Comparison of ENCODE assay signal across 22 cellular contexts in the genomic region with DNA sequence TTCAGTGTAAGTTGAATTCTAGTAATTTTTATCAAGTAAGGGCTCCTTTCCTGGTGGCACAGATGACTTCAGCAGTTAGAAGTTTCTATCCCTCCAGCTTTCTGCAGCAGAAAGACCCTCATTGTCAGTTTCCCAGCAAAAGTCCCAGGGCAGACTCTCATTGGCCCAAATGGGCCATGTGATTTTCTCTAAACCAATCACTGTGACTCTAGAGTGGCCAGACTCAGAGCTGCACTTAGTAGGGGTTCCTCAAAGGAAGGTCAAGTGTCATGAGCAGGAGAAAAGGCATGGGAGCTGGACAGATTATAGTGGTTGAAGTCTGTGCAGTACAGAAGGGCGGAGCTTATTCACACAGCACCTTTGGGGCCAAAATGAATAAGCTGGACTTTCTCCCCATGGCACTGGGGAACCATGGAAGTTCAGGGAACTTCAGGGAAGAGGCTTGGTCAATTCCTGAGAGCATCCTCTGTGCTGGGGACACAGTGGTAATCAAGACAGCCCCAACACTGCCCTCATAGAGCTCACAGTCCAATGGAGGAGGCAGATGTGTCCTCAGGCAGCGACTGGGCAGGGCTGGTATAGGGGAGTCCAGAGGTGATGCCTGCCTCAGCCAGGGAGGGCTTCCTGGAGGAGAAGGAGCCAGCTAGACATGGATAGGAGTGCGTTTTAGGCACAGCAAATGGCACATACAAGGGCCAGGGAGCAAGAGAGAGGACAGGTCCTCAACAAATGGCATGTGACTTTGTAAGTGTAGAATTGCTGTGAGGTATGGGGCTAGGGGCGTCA. TPM values are rescaled to one million over a fixed set of nuclear protein-coding genes. Genes with fewer than 3 reads are reported as not detected.
DNase-seq lines count a peak whose midpoint lies in the region; ATAC-seq, FAIRE-seq and TF ChIP-seq lines count a peak whose summit lies in the region.
"Had no signal": no experiment of that assay in that cellular context is flagged by ENCODE, and none has a peak within 500 bp of the region (broad histone marks: within the 10 kb centered on the region; RNA-seq: fewer than 3 reads in every experiment).

No MANE protein-coding gene starts in this region.

- H3K4ac ChIP-seq in H9 (ENCODE audit: low read depth, low read length) = no peak overlapping the region

- H3K4me1 Mint-ChIP-seq in activated naive CD4-positive, alpha-beta T cell treated with anti-CD3 and anti-CD28 coated beads, Interleukin-2, amount 10 ng/mL, durations not matched to agents 7 days and 5 days = no peaks in the 10 kb centered on the region
- no peaks in the 10 kb centered on the region for H3K4me1 Mint-ChIP-seq in type B pancreatic cell (ENCODE audit: unreplicated experiment)
- H3K4me1 Mint-ChIP-seq in H9 = peaks cover 15 to 24% of the 10 kb centered on the region in 2 experiments

- TF ChIP-seq RAD21 in HepG2 (CRISPR knock-in tag; IDR thresholded peaks at IDR 0.05) = no peak

- H2BK15ac ChIP-seq in H9 (ENCODE audit: low read depth, low read length) = no peak overlapping the region

- H3K79me1 ChIP-seq in H9 (ENCODE audit: insufficient read depth, low read depth, low read length, poor library complexity, severe bottlenecking) = no peaks in the 10 kb centered on the region

- no peak overlapping the region for H2BK5ac ChIP-seq in H9 (ENCODE audit: insufficient read length, low read length)

- no peak overlapping the region for H3K56ac ChIP-seq in H9 (ENCODE audit: insufficient read length, low read depth, low read length)

- H3K4me2 ChIP-seq in HepG2 (ENCODE audit: low read depth, low read length) (no peak overlapping the region), H9 (ENCODE audit: insufficient read depth, insufficient read length, low read length) (no peak overlapping the region)
- H3K4me2 ChIP-seq: KMS-11, PC-9 had no signal

- POLR2A ChIA-PET in HepG2 (lab: Yijun Ruan, JAX) = interaction anchor here (0.6 kb wide), 1 partner anchor 15 kb away, joined by 4 read pairs; no protein-coding TSS in a partner anchor

- no peaks in the 10 kb centered on the region for H3K36me3 Mint-ChIP-seq in activated naive CD4-positive, alpha-beta T cell treated with anti-CD3 and anti-CD28 coated beads, Interleukin-2, amount 10 ng/mL, durations not matched to agents 7 days and 5 days
- H3K36me3 Mint-ChIP-seq in type B pancreatic cell (peaks cover 11% of the 10 kb centered on the region), H9 (ENCODE audit: insufficient read depth in 1 of 3, low read depth in 3 of 3) (peaks cover 4 to 17% (median 7%) of the 10 kb centered on the region in 3 experiments; a peak in 6 of 7 replicates)

- H4K8ac ChIP-seq in H9 (replicated peaks; ENCODE audit: insufficient read length, low read depth, low read length) = no peak overlapping the region

- BruUV-seq in HepG2 (replicated peaks; lab: Mats Ljungman, UMichigan) = TSS peak; percentile 50

- DNase-seq in activated naive CD4-positive, alpha-beta T cell treated with anti-CD3 and anti-CD28 coated beads, Interleukin-2, amount 10 ng/mL, durations not matched to agents 7 days and 5 days = no peak
- DNase-seq in activated naive CD4-positive, alpha-beta T cell treated with anti-CD3 and anti-CD28 coated beads, Interleukin-2, amount 50 U/mL, for 16 hours = no peak
- DNase-seq in bronchial epithelial cell (ENCODE audit: low read depth) (no peak), HepG2 (ENCODE audit: low spot score) (no peak), type B pancreatic cell (ENCODE audit: extremely low spot score, unreplicated experiment) (no peak), H9 (no peak), NOMO-1 treated with dmso at 0.1 percent for 144 hours (lab: John Stamatoyannopoulos, UW; ENCODE audit: unreplicated experiment) (no peak), HUDEP-2 (lab: John Stamatoyannopoulos, UW; ENCODE audit: unreplicated experiment in 76 of 76) (no peak)
- DNase-seq: Calu3; CD4-positive, alpha-beta memory T cell; DMS53; NCI-H1436; NCI-H2029 treated with DMSO at 0.1 percent for 48 hours; NCI-H510A; NCI-H82; PC-9; SHP77 had no signal

- H3K4me1 ChIP-seq in HepG2 (ENCODE audit: insufficient read depth, low read length) (peaks cover 21% of the 10 kb centered on the region), H9 (ENCODE audit: insufficient read depth, low read length) (no peaks in the 10 kb centered on the region; the same call in 1 of the 2 replicates)

- TF ChIP-seq EP300 in HepG2 (IDR thresholded peaks at IDR 0.05; ENCODE audit: low read depth in 2 of 2, low read length in 2 of 2) (no peak), HepG2 (CRISPR knock-in tag; IDR thresholded peaks at IDR 0.05; ENCODE audit: borderline replicate concordance) (no peak)

- no peak overlapping the region for H3K23ac ChIP-seq in H9 (ENCODE audit: insufficient read length, low read depth, low read length)

- H3K27ac Mint-ChIP-seq in activated naive CD4-positive, alpha-beta T cell treated with anti-CD3 and anti-CD28 coated beads, Interleukin-2, amount 10 ng/mL, durations not matched to agents 7 days and 5 days = peak overlapping the region; percentile 29
- H3K27ac Mint-ChIP-seq in type B pancreatic cell (peak overlapping the region; percentile 18), H9 (no peak overlapping the region)

- H3K36me3 ChIP-seq in bronchial epithelial cell (ENCODE audit: control insufficient read depth, insufficient read depth, low read length) (peaks cover 6% of the 10 kb centered on the region), HepG2 (replicated peaks in 1 of 2; ENCODE audit: control insufficient read depth in 1 of 2, insufficient read depth in 2 of 2, low read length in 2 of 2) (peaks cover 0 to 9% of the 10 kb centered on the region in 2 experiments; a peak in 2 of 5 replicates)

- no peak overlapping the region for H2BK12ac ChIP-seq in H9 (ENCODE audit: insufficient read length, low read depth, low read length)

- H3K18ac ChIP-seq in H9 (ENCODE audit: insufficient read length, low read depth, low read length) = no peak overlapping the region

- H4K5ac ChIP-seq in H9 (ENCODE audit: insufficient read length, low read depth, low read length) = no peak overlapping the region

- H3K79me2 ChIP-seq in HepG2 (ENCODE audit: insufficient read depth, low read length) = no peaks in the 10 kb centered on the region
- H3K79me2 ChIP-seq in H9 (ENCODE audit: insufficient read depth, low read length) = no peaks in the 10 kb centered on the region

- H3K27me3 ChIP-seq in bronchial epithelial cell (ENCODE audit: control insufficient read depth, insufficient read depth, low read length) = no peaks in the 10 kb centered on the region
- H3K27me3 ChIP-seq in HepG2 (ENCODE audit: control insufficient read depth in 1 of 2, insufficient read depth in 2 of 2, low read length in 2 of 2) = no peaks in the 10 kb centered on the region
- H3K27me3 ChIP-seq in H9 (ENCODE audit: insufficient read depth, low read length) = no peaks in the 10 kb centered on the region; the same call in 1 of the 2 replicates

- no peak overlapping the region for H3T11ph ChIP-seq in H9 (ENCODE audit: low read length)

- in situ Hi-C loops in HepG2 (cut with HindIII; ENCODE audit: extremely low pct_ligation_motif_present, low pct_unique_long_range_greater_than_20kb) = no loop called here

- WGBS in HepG2 (ENCODE audit: low lambda C conversion rate) = 64% methylated on average over 3 of the region's 4 CpGs
- whole genome bisulfite sequencing in H9 (ENCODE audit: extremely low coverage, insufficient read length, low lambda C conversion rate) = no CpG with 5 or more reads among the region's 4 CpGs

- no peaks in the 10 kb centered on the region for H3K9me3 ChIP-seq in HepG2 (ENCODE audit: low read length)
- H3K9me3 ChIP-seq in H9 (ENCODE audit: control insufficient read depth, low read depth, low read length) = no peaks in the 10 kb centered on the region

- no peaks in the 10 kb centered on the region for H3K23me2 ChIP-seq in H9 (ENCODE audit: insufficient read length, low read depth, low read length, poor library complexity, severe bottlenecking)

- H3K4me3 ChIP-seq in bronchial epithelial cell (ENCODE audit: low read depth, low read length) = no peak overlapping the region
- H3K4me3 ChIP-seq in HepG2 (replicated peaks in 1 of 3; ENCODE audit: insufficient read depth in 1 of 3, low read depth in 2 of 3, low read length in 3 of 3) = no peak overlapping the region
- H3K4me3 ChIP-seq: PC-9 had no signal

- peak; percentile 87 for FAIRE-seq in bronchial epithelial cell (lab: Jason Lieb, UNC)
- FAIRE-seq in HepG2 (lab: Jason Lieb, UNC) = no peak

- H2BK120ac ChIP-seq in H9 (ENCODE audit: low read depth, low read length, poor library complexity, severe bottlenecking) = no peak overlapping the region

- peak in 1 of 2 experiments; percentile 36; a peak in 1 of 4 replicates for TF ChIP-seq POLR2A in HepG2 (IDR thresholded peaks at IDR 0.05; ENCODE audit: insufficient read depth in 1 of 2, low read depth in 2 of 2, low read length in 2 of 2)

- H3K9ac ChIP-seq in HepG2 (ENCODE audit: insufficient read depth, low read depth, low read length) (no peak overlapping the region), H9 (ENCODE audit: extremely low read depth, insufficient read length, low read length) (no peak overlapping the region)
- H3K9ac ChIP-seq: KMS-11 had no signal

- H4K20me1 ChIP-seq in HepG2 (ENCODE audit: insufficient read depth, low read length) (no peaks in the 10 kb centered on the region), H9 (ENCODE audit: control insufficient read depth, insufficient read depth, insufficient read length) (no peaks in the 10 kb centered on the region)

- no peak overlapping the region for H3K4me3 Mint-ChIP-seq in activated naive CD4-positive, alpha-beta T cell treated with anti-CD3 and anti-CD28 coated beads, Interleukin-2, amount 10 ng/mL, durations not matched to agents 7 days and 5 days
- H3K4me3 Mint-ChIP-seq in type B pancreatic cell = no peak overlapping the region
- no peak overlapping the region; a peak in 1 of 5 replicates for H3K4me3 Mint-ChIP-seq in H9
- H3K4me3 Mint-ChIP-seq: CD4-positive, alpha-beta memory T cell had no signal

- H3K9me3 Mint-ChIP-seq in activated naive CD4-positive, alpha-beta T cell treated with anti-CD3 and anti-CD28 coated beads, Interleukin-2, amount 10 ng/mL, durations not matched to agents 7 days and 5 days = no peaks in the 10 kb centered on the region
- H3K9me3 Mint-ChIP-seq in type B pancreatic cell = no peaks in the 10 kb centered on the region
- peaks cover 3 to 9% of the 10 kb centered on the region in 2 experiments; a peak in 2 of 5 replicates for H3K9me3 Mint-ChIP-seq in H9
- H3K9me3 Mint-ChIP-seq: CD4-positive, alpha-beta memory T cell had no signal

- H2BK20ac ChIP-seq in H9 (ENCODE audit: low read depth, low read length, poor library complexity, severe bottlenecking) = no peak overlapping the region

- intact Hi-C loops in HepG2 (cut with micrococcal nuclease; ENCODE audit: unreplicated experiment) = no loop called here

- H3K14ac ChIP-seq in H9 (ENCODE audit: insufficient read depth, low read length) = no peak overlapping the region

- H2AFZ ChIP-seq in HepG2 (ENCODE audit: low read length) (no peak overlapping the region), H9 (ENCODE audit: low read length) (no peak overlapping the region)
- H2AFZ ChIP-seq: PC-9 had no signal

- peak; percentile 10; the same call in 2 of the 3 replicates for ATAC-seq in HepG2
- ATAC-seq: HCT116 had no signal

- H3K27me3 Mint-ChIP-seq in activated naive CD4-positive, alpha-beta T cell treated with anti-CD3 and anti-CD28 coated beads, Interleukin-2, amount 10 ng/mL, durations not matched to agents 7 days and 5 days = peaks cover 15% of the 10 kb centered on the region
- H3K27me3 Mint-ChIP-seq in type B pancreatic cell = no peaks in the 10 kb centered on the region
- peaks cover 39% of the 10 kb centered on the region for H3K27me3 Mint-ChIP-seq in H9 (ENCODE audit: low read depth)
- H3K27me3 Mint-ChIP-seq: CD4-positive, alpha-beta memory T cell had no signal

- H2AK5ac ChIP-seq in H9 (ENCODE audit: insufficient read length, low read length) = no peak overlapping the region

- no peak overlapping the region for H3K27ac ChIP-seq in HepG2 (ENCODE audit: extremely low read length, insufficient read depth, low read length)
- H3K27ac ChIP-seq in H9 (ENCODE audit: insufficient read length, low read depth, low read length) = no peak overlapping the region
- H3K27ac ChIP-seq: 22Rv1, KMS-11, PC-9 had no signal

- CTCF ChIA-PET in activated naive CD4-positive, alpha-beta T cell treated with anti-CD3 and anti-CD28 coated beads, Interleukin-2, amount 10 ng/mL, durations not matched to agents 7 days and 5 days (lab: Charles Lee) = interaction anchor here (0.9 kb wide), 1 partner anchor 212 kb away, joined by 3 read pairs; no protein-coding TSS in a partner anchor
- CTCF ChIA-PET in HepG2 (lab: Yijun Ruan, JAX; ENCODE audit: low intra/inter-chr PET ratio, low total read pairs) = no interaction called here

- TF ChIP-seq CTCF in bronchial epithelial cell (IDR thresholded peaks at IDR 0.05; ENCODE audit: insufficient read depth, low read length, severe bottlenecking) (no peak), HepG2 (CRISPR knock-in tag; IDR thresholded peaks at IDR 0.05) (no peak), type B pancreatic cell (conservative IDR thresholded peaks at IDR 0.05) (no peak), H9 (conservative IDR thresholded peaks at IDR 0.05) (no peak)

- H4K91ac ChIP-seq in H9 (ENCODE audit: insufficient read length, low read depth, low read length) = no peak overlapping the region

RNA-seq across cellular contexts. Expression of gene CKM, which starts 18.3 kb away (rescaled TPM):
- total RNA-seq in bronchial epithelial cell (under 0.01 TPM in 1 of 2 replicates, not detected in the other), HepG2 (2016; rRNA removed; fragmentation: Illumina TruSeq; extraction: Trizol) (0.27 and 0.80 TPM in 2 replicates), type B pancreatic cell (ENCODE audit: low replicate concordance) (0.24 and 1.4 TPM in 2 replicates), H9 (2021) (0.13 TPM in 1 of 2 replicates, not detected in the other)
- total RNA-seq in HepG2 (2016; cell fraction: cytosol; rRNA removed; fragmentation: Illumina TruSeq; extraction: Trizol; ENCODE audit: low read depth) = 0.30 TPM in 1 of 2 replicates, not detected in the other
- 0.25 and 0.58 TPM in 2 replicates for total RNA-seq in HepG2 (2016; cell fraction: insoluble cytoplasmic fraction; rRNA removed; fragmentation: Illumina TruSeq; extraction: Trizol)
- 0.28 TPM in 2 replicates for total RNA-seq in HepG2 (2016; cell fraction: membrane; rRNA removed; fragmentation: Illumina TruSeq; extraction: Trizol)
- not detected in 2 replicates for total RNA-seq in HepG2 (2016; cell fraction: nucleus; rRNA removed; fragmentation: Illumina TruSeq; extraction: Trizol)
- polyA plus RNA-seq in HepG2 (2011; rRNA removed) = 0.54 and 0.59 TPM in 2 replicates
- polyA plus RNA-seq in HepG2 (2011; cell fraction: cytosol; rRNA removed) = 0.85 and 1.2 TPM in 2 replicates
- 0.69 and 0.71 TPM in 2 replicates for polyA plus RNA-seq in HepG2 (2011; cell fraction: nucleus; rRNA removed)
- 1.1 and 1.2 TPM in 2 replicates for polyA plus RNA-seq in HepG2 (2012)
- polyA plus RNA-seq in HepG2 (2016; cell fraction: cytosol; fragmentation: Illumina TruSeq; extraction: Trizol; ENCODE audit: low read depth) = 0.33 TPM in 2 replicates
- 0.42 and 0.59 TPM in 2 replicates for polyA plus RNA-seq in HepG2 (2016; cell fraction: insoluble cytoplasmic fraction; fragmentation: Illumina TruSeq; extraction: Trizol; ENCODE audit: low read depth)
- 0.19 and 0.22 TPM in 2 replicates for polyA plus RNA-seq in HepG2 (2016; cell fraction: membrane; fragmentation: Illumina TruSeq; extraction: Trizol; ENCODE audit: low read depth)
- polyA plus RNA-seq in HepG2 (2016; cell fraction: nucleus; fragmentation: Illumina TruSeq; extraction: Trizol; ENCODE audit: insufficient read depth, low read depth) = 0.38 and 0.65 TPM in 2 replicates
- 0.16 TPM in 1 of 2 replicates, not detected in the other for polyA minus RNA-seq in HepG2 (2011; rRNA and poly(A)+ RNA removed; ENCODE audit: low replicate concordance)
- 0.49 TPM in 1 of 2 replicates, not detected in the other for polyA minus RNA-seq in HepG2 (2011; cell fraction: cytosol; rRNA and poly(A)+ RNA removed)
- 0.26 TPM in 1 of 2 replicates, not detected in the other for polyA minus RNA-seq in HepG2 (2011; cell fraction: nucleus; rRNA and poly(A)+ RNA removed)
- total RNA-seq: Calu3; CD4-positive, alpha-beta memory T cell; M059J; PC-9 had no signal
- polyA plus RNA-seq: BJ; CD4-positive, alpha-beta memory T cell had no signal

RNA-seq across cellular contexts. Expression of gene KLC3, which starts 36.2 kb away (rescaled TPM):
- total RNA-seq in bronchial epithelial cell (83.5 and 99.5 TPM in 2 replicates), HepG2 (2016; rRNA removed; fragmentation: Illumina TruSeq; extraction: Trizol) (not detected in 2 replicates), type B pancreatic cell (ENCODE audit: low replicate concordance) (4.9 and 12.8 TPM in 2 replicates), H9 (2021) (3.8 and 4.8 TPM in 2 replicates)
- total RNA-seq in HepG2 (2016; cell fraction: cytosol; rRNA removed; fragmentation: Illumina TruSeq; extraction: Trizol; ENCODE audit: low read depth) = not detected in 2 replicates
- total RNA-seq in HepG2 (2016; cell fraction: insoluble cytoplasmic fraction; rRNA removed; fragmentation: Illumina TruSeq; extraction: Trizol) = not detected in 2 replicates
- not detected in 2 replicates for total RNA-seq in HepG2 (2016; cell fraction: membrane; rRNA removed; fragmentation: Illumina TruSeq; extraction: Trizol)
- not detected in 2 replicates for total RNA-seq in HepG2 (2016; cell fraction: nucleus; rRNA removed; fragmentation: Illumina TruSeq; extraction: Trizol)
- 0.13 and 0.26 TPM in 2 replicates for polyA plus RNA-seq in HepG2 (2011; rRNA removed)
- 0.09 and 0.20 TPM in 2 replicates for polyA plus RNA-seq in HepG2 (2011; cell fraction: cytosol; rRNA removed)
- 0.37 and 0.40 TPM in 2 replicates for polyA plus RNA-seq in HepG2 (2011; cell fraction: nucleus; rRNA removed)
- 0.15 TPM in 1 of 2 replicates, not detected in the other for polyA plus RNA-seq in HepG2 (2012)
- not detected in 2 replicates for polyA plus RNA-seq in HepG2 (2016; cell fraction: cytosol; fragmentation: Illumina TruSeq; extraction: Trizol; ENCODE audit: low read depth)
- not detected in 2 replicates for polyA plus RNA-seq in HepG2 (2016; cell fraction: insoluble cytoplasmic fraction; fragmentation: Illumina TruSeq; extraction: Trizol; ENCODE audit: low read depth)
- not detected in 2 replicates for polyA plus RNA-seq in HepG2 (2016; cell fraction: membrane; fragmentation: Illumina TruSeq; extraction: Trizol; ENCODE audit: low read depth)
- not detected in 2 replicates for polyA plus RNA-seq in HepG2 (2016; cell fraction: nucleus; fragmentation: Illumina TruSeq; extraction: Trizol; ENCODE audit: insufficient read depth, low read depth)
- polyA minus RNA-seq in HepG2 (2011; rRNA and poly(A)+ RNA removed; ENCODE audit: low replicate concordance) = 0.46 TPM in 1 of 2 replicates, not detected in the other
- polyA minus RNA-seq in HepG2 (2011; cell fraction: cytosol; rRNA and poly(A)+ RNA removed) = not detected in 2 replicates
- not detected in 2 replicates for polyA minus RNA-seq in HepG2 (2011; cell fraction: nucleus; rRNA and poly(A)+ RNA removed)
- total RNA-seq: CD4-positive, alpha-beta memory T cell had no signal
- polyA plus RNA-seq: CD4-positive, alpha-beta memory T cell had no signal

RNA-seq across cellular contexts. Expression of gene MARK4, which starts 53.3 kb away (rescaled TPM):
- 10.8 and 14.8 TPM in 2 replicates for total RNA-seq in bronchial epithelial cell
- 7.0 and 7.6 TPM in 2 replicates for total RNA-seq in HepG2 (2016; rRNA removed; fragmentation: Illumina TruSeq; extraction: Trizol)
- total RNA-seq in HepG2 (2016; cell fraction: cytosol; rRNA removed; fragmentation: Illumina TruSeq; extraction: Trizol; ENCODE audit: low read depth) = 11.1 and 13.3 TPM in 2 replicates
- total RNA-seq in HepG2 (2016; cell fraction: insoluble cytoplasmic fraction; rRNA removed; fragmentation: Illumina TruSeq; extraction: Trizol) = 3.4 and 6.6 TPM in 2 replicates
- 12.9 and 14.4 TPM in 2 replicates for total RNA-seq in HepG2 (2016; cell fraction: membrane; rRNA removed; fragmentation: Illumina TruSeq; extraction: Trizol)
- 6.3 and 7.9 TPM in 2 replicates for total RNA-seq in HepG2 (2016; cell fraction: nucleus; rRNA removed; fragmentation: Illumina TruSeq; extraction: Trizol)
- 11.4 and 12.2 TPM in 2 replicates for polyA plus RNA-seq in HepG2 (2011; rRNA removed)
- 6.6 and 8.5 TPM in 2 replicates for polyA plus RNA-seq in HepG2 (2011; cell fraction: cytosol; rRNA removed)
- polyA plus RNA-seq in HepG2 (2011; cell fraction: nucleus; rRNA removed) = 17.6 and 21.6 TPM in 2 replicates
- polyA plus RNA-seq in HepG2 (2012) = 28.5 and 39.6 TPM in 2 replicates
- 7.9 and 8.8 TPM in 2 replicates for polyA plus RNA-seq in HepG2 (2016; cell fraction: cytosol; fragmentation: Illumina TruSeq; extraction: Trizol; ENCODE audit: low read depth)
- polyA plus RNA-seq in HepG2 (2016; cell fraction: insoluble cytoplasmic fraction; fragmentation: Illumina TruSeq; extraction: Trizol; ENCODE audit: low read depth) = 11.9 and 16.0 TPM in 2 replicates
- 16.7 and 21.8 TPM in 2 replicates for polyA plus RNA-seq in HepG2 (2016; cell fraction: membrane; fragmentation: Illumina TruSeq; extraction: Trizol; ENCODE audit: low read depth)
- 15.8 and 17.0 TPM in 2 replicates for polyA plus RNA-seq in HepG2 (2016; cell fraction: nucleus; fragmentation: Illumina TruSeq; extraction: Trizol; ENCODE audit: insufficient read depth, low read depth)
- polyA minus RNA-seq in HepG2 (2011; rRNA and poly(A)+ RNA removed; ENCODE audit: low replicate concordance) = 1.4 and 19.5 TPM in 2 replicates
- polyA minus RNA-seq in HepG2 (2011; cell fraction: cytosol; rRNA and poly(A)+ RNA removed) = 14.1 and 19.3 TPM in 2 replicates
- 10.3 TPM in 2 replicates for polyA minus RNA-seq in HepG2 (2011; cell fraction: nucleus; rRNA and poly(A)+ RNA removed)
- 38.8 and 47.3 TPM in 2 replicates for total RNA-seq in type B pancreatic cell (ENCODE audit: low replicate concordance)
- 44.7 and 46.8 TPM in 2 replicates for total RNA-seq in H9 (2021)

RNA-seq across cellular contexts. Expression of gene EXOC3L2, which starts 59.1 kb away (rescaled TPM):
- not detected in 2 replicates for total RNA-seq in bronchial epithelial cell
- total RNA-seq in HepG2 (2016; rRNA removed; fragmentation: Illumina TruSeq; extraction: Trizol) = not detected in 2 replicates
- total RNA-seq in HepG2 (2016; cell fraction: cytosol; rRNA removed; fragmentation: Illumina TruSeq; extraction: Trizol; ENCODE audit: low read depth) = not detected in 2 replicates
- not detected in 2 replicates for total RNA-seq in HepG2 (2016; cell fraction: insoluble cytoplasmic fraction; rRNA removed; fragmentation: Illumina TruSeq; extraction: Trizol)
- not detected in 2 replicates for total RNA-seq in HepG2 (2016; cell fraction: membrane; rRNA removed; fragmentation: Illumina TruSeq; extraction: Trizol)
- not detected in 2 replicates for total RNA-seq in HepG2 (2016; cell fraction: nucleus; rRNA removed; fragmentation: Illumina TruSeq; extraction: Trizol)
- polyA plus RNA-seq in HepG2 (2011; rRNA removed) = 0.21 TPM in 1 of 2 replicates, not detected in the other
- polyA plus RNA-seq in HepG2 (2011; cell fraction: cytosol; rRNA removed) = 0.04 and 0.07 TPM in 2 replicates
- 0.07 and 0.19 TPM in 2 replicates for polyA plus RNA-seq in HepG2 (2011; cell fraction: nucleus; rRNA removed)
- 0.07 TPM in 1 of 2 replicates, not detected in the other for polyA plus RNA-seq in HepG2 (2012)
- not detected in 2 replicates for polyA plus RNA-seq in HepG2 (2016; cell fraction: cytosol; fragmentation: Illumina TruSeq; extraction: Trizol; ENCODE audit: low read depth)
- polyA plus RNA-seq in HepG2 (2016; cell fraction: insoluble cytoplasmic fraction; fragmentation: Illumina TruSeq; extraction: Trizol; ENCODE audit: low read depth) = not detected in 2 replicates
- polyA plus RNA-seq in HepG2 (2016; cell fraction: membrane; fragmentation: Illumina TruSeq; extraction: Trizol; ENCODE audit: low read depth) = not detected in 2 replicates
- not detected in 2 replicates for polyA plus RNA-seq in HepG2 (2016; cell fraction: nucleus; fragmentation: Illumina TruSeq; extraction: Trizol; ENCODE audit: insufficient read depth, low read depth)
- polyA minus RNA-seq in HepG2 (2011; rRNA and poly(A)+ RNA removed; ENCODE audit: low replicate concordance) = 0.20 TPM in 1 of 2 replicates, not detected in the other
- polyA minus RNA-seq in HepG2 (2011; cell fraction: cytosol; rRNA and poly(A)+ RNA removed) = not detected in 2 replicates
- polyA minus RNA-seq in HepG2 (2011; cell fraction: nucleus; rRNA and poly(A)+ RNA removed) = not detected in 2 replicates
- 0.60 TPM in 1 of 2 replicates, not detected in the other for total RNA-seq in type B pancreatic cell (ENCODE audit: low replicate concordance)
- 0.61 TPM in 2 replicates for total RNA-seq in H9 (2021)
- total RNA-seq: Calu3; CD4-positive, alpha-beta memory T cell; M059J; PC-9 had no signal
- polyA plus RNA-seq: CD4-positive, alpha-beta memory T cell had no signal

Comparison
In these comparisons a context has a peak if more than half of its experiments do, and no peak if none do; other contexts are left out.
1. H3K27ac Mint-ChIP-seq: peak in activated naive CD4-positive, alpha-beta T cell treated with anti-CD3 and anti-CD28 coated beads, Interleukin-2, amount 10 ng/mL, durations not matched to agents 7 days and 5 days (single experiment) and type B pancreatic cell (single experiment); none in H9 (0 of 3).